In genomic region chr7:19107392-19108147, GRCh38 we compare ENCODE assay signal across 7 cellular contexts. TPM values are rescaled to one million over a fixed set of nuclear protein-coding genes. Genes with fewer than 3 reads are reported as not detected.
DNase-seq lines count a peak whose midpoint lies in the region; ATAC-seq and TF ChIP-seq lines count a peak whose summit lies in the region.

No MANE protein-coding gene starts in this region.

- TF ChIP-seq POLR2A in suprapubic skin (IDR thresholded peaks at IDR 0.05), result peak in 1 of 2 donors; percentile 22

- H3K27me3 ChIP-seq in suprapubic skin, result peaks cover 91% of the 10 kb centered on the region

- under 1% methylated on average over 35 of the region's 45 CpGs for WGBS in suprapubic skin

- no peak for ATAC-seq in GM21619 (IDR thresholded peaks at IDR 0.05; ENCODE audit: unreplicated experiment)

- peaks cover 32% of the 10 kb centered on the region for H3K4me1 ChIP-seq in suprapubic skin

- DNase-seq in KBM-7, result peak; percentile 40
- DNase-seq in astrocyte of the hippocampus (ENCODE audit: low read depth, low spot score), result peak; percentile 75
- peak; percentile 84 for DNase-seq in iris pigment epithelial cell (ENCODE audit: low read depth)
- peak; percentile 78 to 87 for DNase-seq in suprapubic skin (ENCODE audit: low spot score in 2 of 2)
- DNase-seq in NCI-H1930 (lab: John Stamatoyannopoulos, UW), result no peak
- DNase-seq in NCI-H226, result no peak

- H3K9me3 ChIP-seq in suprapubic skin, result no peaks in the 10 kb centered on the region

- no peak for TF ChIP-seq EP300 in suprapubic skin (IDR thresholded peaks at IDR 0.05)

- H3K4me3 ChIP-seq in suprapubic skin, result peak overlapping the region; percentile 46

- H3K36me3 ChIP-seq in suprapubic skin, result no peaks in the 10 kb centered on the region

- TF ChIP-seq CTCF in suprapubic skin (IDR thresholded peaks at IDR 0.05), result no peak

- in situ Hi-C loops in KBM-7 (cut with MboI; ENCODE audit: low pct_unique_long_range_greater_than_20kb, low sequenced_read_pairs), result no loop called here

- peak overlapping the region; percentile 88 for H3K27ac ChIP-seq in suprapubic skin

RNA-seq across cellular contexts. Expression of gene TWIST1, which starts 9.9 kb away (rescaled TPM):
- 10 to 100 TPM in 3 of 4 donors, 1 to 10 TPM in 1; 4.0 to 12.7 (median 10.5) TPM for total RNA-seq in suprapubic skin

RNA-seq across cellular contexts. Expression of gene FERD3L, which starts 37.7 kb away (rescaled TPM):
- not detected for total RNA-seq in suprapubic skin

Comparison
In these comparisons a context has a peak if more than half of its experiments do, and no peak if none do; other contexts are left out.
1. DNase-seq: peak in KBM-7 (single experiment), astrocyte of the hippocampus (single experiment), iris pigment epithelial cell (single experiment) and suprapubic skin (2 of 2); none in NCI-H1930 (0 of 2) and NCI-H226 (single experiment).